ENCODE assay signal across 8 cellular contexts in the genomic region with DNA sequence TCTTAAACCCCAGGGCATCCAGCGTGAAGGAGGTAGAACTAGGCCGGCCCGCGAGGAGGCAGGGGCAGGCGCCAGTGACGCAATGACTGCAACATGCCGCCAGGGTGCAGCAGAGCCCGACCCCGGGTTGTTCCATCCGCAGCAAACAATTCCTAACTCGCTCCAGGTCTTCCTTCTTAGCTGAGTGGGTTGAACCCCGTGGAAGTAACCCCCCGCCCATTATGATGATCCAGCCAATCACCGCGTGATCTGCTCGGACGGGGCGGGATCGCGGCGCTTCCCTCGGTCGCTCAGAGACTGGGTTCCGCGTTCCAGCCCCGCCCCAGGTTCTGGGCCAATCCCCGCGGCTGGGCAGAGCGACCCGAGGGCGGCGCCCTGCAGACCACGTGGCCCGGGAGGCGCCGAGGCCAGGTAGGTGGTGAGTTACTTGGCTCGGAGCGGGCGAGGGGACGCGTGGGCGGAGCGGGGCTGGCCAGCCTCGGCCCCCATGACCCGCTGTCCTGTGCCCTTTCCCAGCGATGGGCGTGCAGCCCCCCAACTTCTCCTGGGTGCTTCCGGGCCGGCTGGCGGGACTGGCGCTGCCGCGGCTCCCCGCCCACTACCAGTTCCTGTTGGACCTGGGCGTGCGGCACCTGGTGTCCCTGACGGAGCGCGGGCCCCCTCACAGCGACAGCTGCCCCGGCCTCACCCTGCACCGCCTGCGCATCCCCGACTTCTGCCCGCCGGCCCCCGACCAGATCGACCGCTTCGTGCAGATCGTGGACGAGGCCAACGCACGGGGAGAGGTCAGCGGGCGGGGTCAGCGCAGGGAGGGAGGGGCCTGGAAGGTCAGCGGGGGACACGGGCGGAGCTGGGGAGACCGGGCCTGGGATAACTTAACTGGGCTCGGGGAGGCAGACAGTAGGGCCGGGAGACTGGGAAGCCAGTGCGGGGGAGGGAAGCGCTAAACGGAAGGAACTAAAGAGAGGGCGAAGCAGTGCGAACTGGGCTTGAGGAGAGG. TPM values are rescaled to one million over a fixed set of nuclear protein-coding genes. Genes with fewer than 3 reads are reported as not detected.
DNase-seq lines count a peak whose midpoint lies in the region; ATAC-seq, FAIRE-seq and TF ChIP-seq lines count a peak whose summit lies in the region.

TSS of gene DUSP23 (plus strand) at position 380 of the 1,000 bp plus-strand sequence. CDS start at position 519, 139 bp downstream.

- TF ChIP-seq POLR2A in A549 (IDR thresholded peaks at IDR 0.05; ENCODE audit: low read length) = peak; percentile 51; the same call in 1 of the 2 replicates

- peak within 1 kb of the TSS; percentile 80 to 89 for H3K27ac ChIP-seq in A549
- H3K27ac ChIP-seq in smooth muscle cell (ENCODE audit: low read depth) = no peak within 1 kb of the TSS

- peak; percentile 89 for TF ChIP-seq CTCF in A549 (IDR thresholded peaks at IDR 0.05)
- peak; percentile 90 for TF ChIP-seq CTCF in WTC11 (IDR thresholded peaks at IDR 0.05)
- peak; percentile 95 for TF ChIP-seq CTCF in cardiac fibroblast (IDR thresholded peaks at IDR 0.05; ENCODE audit: low read depth, low read length)
- TF ChIP-seq CTCF in smooth muscle cell (IDR thresholded peaks at IDR 0.05; ENCODE audit: borderline replicate concordance, insufficient read depth, poor library complexity, severe bottlenecking) = peak; percentile 89

- H3F3A ChIP-seq in smooth muscle cell (ENCODE audit: low read depth) = no peaks in the 10 kb centered on the region

- DNase-seq in A549 (ENCODE audit: low read depth in 1 of 2, low spot score in 1 of 2) = peak; percentile 97 to 98
- peak; percentile 96 for DNase-seq in NCI-H2196 (lab: John Stamatoyannopoulos, UW; ENCODE audit: unreplicated experiment)
- peak; percentile 98 for DNase-seq in WTC11 (ENCODE audit: low spot score)
- peak; percentile 99 for DNase-seq in cardiac fibroblast (ENCODE audit: low read depth in 2 of 2)
- peak; percentile 95 for DNase-seq in iPS-NIHi11 (ENCODE audit: low spot score)
- peak; percentile 81 for DNase-seq in smooth muscle cell (lab: John Stamatoyannopoulos, UW; ENCODE audit: unreplicated experiment)

- H3K4me1 ChIP-seq in A549 (peaks cover 9% of the 10 kb centered on the region; the same call in 2 of the 3 replicates), smooth muscle cell (ENCODE audit: low read depth) (no peaks in the 10 kb centered on the region)

- H3K27ac Mint-ChIP-seq in WTC11 = no peak within 1 kb of the TSS

- H3K36me3 Mint-ChIP-seq in WTC11 = peaks cover 10% of the 10 kb centered on the region

- peaks cover 12% of the 10 kb centered on the region for H3K27me3 Mint-ChIP-seq in WTC11 (ENCODE audit: low read depth)

- H3K27me3 ChIP-seq in smooth muscle cell (ENCODE audit: low read depth) = no peaks in the 10 kb centered on the region

- H3K9me3 ChIP-seq in A549 = 0 out of 3 replicates have a peak, but pooled peaks cover 3% of the 10 kb centered on the region
- no peaks in the 10 kb centered on the region for H3K9me3 ChIP-seq in smooth muscle cell (replicated peaks; ENCODE audit: low read depth)

- no peaks in the 10 kb centered on the region for H3K36me3 ChIP-seq in smooth muscle cell (ENCODE audit: low read depth)

- H3K4me3 ChIP-seq in A549 (peak within 1 kb of the TSS; percentile 64), cardiac fibroblast (replicated peaks in 1 of 2; ENCODE audit: low read depth in 2 of 2, low read length in 2 of 2) (peak within 1 kb of the TSS; percentile 68 to 73), smooth muscle cell (peak within 1 kb of the TSS; percentile 62)

- peaks cover 9% of the 10 kb centered on the region; the same call in 1 of the 2 replicates for H3K9me3 Mint-ChIP-seq in WTC11

- peak within 1 kb of the TSS; percentile 77 for H3K4me3 Mint-ChIP-seq in WTC11

- TF ChIP-seq EP300 in A549 (IDR thresholded peaks at IDR 0.05) = no peak

- peaks cover 37% of the 10 kb centered on the region for H3K4me1 Mint-ChIP-seq in WTC11

- H3K79me2 ChIP-seq in smooth muscle cell (ENCODE audit: low read depth) = no peaks in the 10 kb centered on the region

- peak; percentile 96 to 99 for ATAC-seq in A549
- ATAC-seq in GM18861 (IDR thresholded peaks at IDR 0.05; ENCODE audit: unreplicated experiment) = peak; percentile 95
- ATAC-seq in HG03097 (IDR thresholded peaks at IDR 0.05; ENCODE audit: low FRiP score, unreplicated experiment) = peak; percentile 97
- peak; percentile 94 for ATAC-seq in WTC11

- FAIRE-seq in A549 (lab: Jason Lieb, UNC) = peak; percentile 87

- H3K9ac ChIP-seq in smooth muscle cell (ENCODE audit: low read depth) = no peak within 1 kb of the TSS

- POLR2A ChIA-PET in A549 (lab: Yijun Ruan, JAX) (interaction anchor here (0.6 to 1.5 kb wide), 2 partner anchors 101 to 227 kb away, joined by 3 read pairs; no protein-coding TSS in a partner anchor), WTC11 (lab: Charles Lee) (no interaction called here)

- CTCF ChIA-PET in A549 (lab: Yijun Ruan, JAX) = interaction anchor here (0.6 to 7.3 kb wide), 22 partner anchors 8 to 629 kb away, joined by 3 to 142 read pairs (median 4); no protein-coding TSS in a partner anchor
- CTCF ChIA-PET in WTC11 (lab: Charles Lee) = interaction anchor here (0.6 to 2.7 kb wide), 29 partner anchors 9 to 655 kb away, joined by 3 to 51 read pairs (median 4); partner anchors contain the start of genes FCRL6 and PIGM

- peak; percentile 83 to 90 for TF ChIP-seq RAD21 in A549 (conservative IDR thresholded peaks at IDR 0.05 in 1 of 2, IDR thresholded peaks at IDR 0.05 in 1 of 2)

- peak within 1 kb of the TSS; percentile 80 for H2AFZ ChIP-seq in smooth muscle cell (ENCODE audit: low read depth)

- H3K4me2 ChIP-seq in A549 (peak within 1 kb of the TSS; percentile 87), smooth muscle cell (peak within 1 kb of the TSS; percentile 90)

- 20% methylated on average over 15 of the region's 88 CpGs for WGBS in A549 (ENCODE audit: missing lambda C conversion rate)
- 10% methylated on average over 80 of the region's 88 CpGs for WGBS in smooth muscle cell (ENCODE audit: low lambda C conversion rate)

- no peaks in the 10 kb centered on the region for H4K20me1 ChIP-seq in smooth muscle cell (ENCODE audit: low read depth)

TF ChIP-seq in A549, 52 proteins besides CTCF, POLR2A, EP300 and RAD21 (continues in another document):
- TF ChIP-seq ZFP36 (IDR thresholded peaks at IDR 0.05; ENCODE audit: borderline replicate concordance, partially characterized antibody) (no peak), GATA3 (IDR thresholded peaks at IDR 0.05; ENCODE audit: borderline replicate concordance) (no peak; the same call in 1 of the 2 replicates), EHF (CRISPR knock-in tag; IDR thresholded peaks at IDR 0.05) (no peak), HDAC2 (IDR thresholded peaks at IDR 0.05) (no peak), RCOR1 (IDR thresholded peaks at IDR 0.05; ENCODE audit: low read depth, low read length) (no peak), JUN (IDR thresholded peaks at IDR 0.05) (peak; percentile 16 to 71; a peak in 3 of 5 replicates), FOSB (CRISPR knock-in tag; IDR thresholded peaks at IDR 0.05) (no peak), EHMT2 (IDR thresholded peaks at IDR 0.05; ENCODE audit: low read depth) (no peak), ZC3H11A (IDR thresholded peaks at IDR 0.05) (no peak), CBX8 (IDR thresholded peaks at IDR 0.05) (no peak), MYC (IDR thresholded peaks at IDR 0.05; ENCODE audit: borderline replicate concordance, low read length) (0 out of 2 replicates have a peak, but pooled peaks have one; percentile 53), RARB (CRISPR knock-in tag; IDR thresholded peaks at IDR 0.05) (no peak), ZNF302 (CRISPR knock-in tag; IDR thresholded peaks at IDR 0.05) (no peak)

TF ChIP-seq in WTC11, 78 proteins besides CTCF, POLR2A, EP300 and RAD21 (continues in another document):
- TF ChIP-seq NFE2L1 (CRISPR knock-in tag; IDR thresholded peaks at IDR 0.05) (peak; percentile 30; the same call in 1 of the 2 replicates), TCF7 (CRISPR knock-in tag; IDR thresholded peaks at IDR 0.05; ENCODE audit: low read depth) (no peak), ZNF232 (CRISPR knock-in tag; IDR thresholded peaks at IDR 0.05) (peak; percentile 46; the same call in 1 of the 2 replicates), KAT7 (CRISPR knock-in tag; IDR thresholded peaks at IDR 0.05; ENCODE audit: borderline replicate concordance) (0 out of 2 replicates have a peak, but pooled peaks have one; percentile 67), ZSCAN18 (CRISPR knock-in tag; IDR thresholded peaks at IDR 0.05) (no peak), PRRX2 (CRISPR knock-in tag; IDR thresholded peaks at IDR 0.05) (no peak), E2F5 (CRISPR knock-in tag; IDR thresholded peaks at IDR 0.05) (peak; percentile 56; the same call in 1 of the 2 replicates), ZNF396 (CRISPR knock-in tag; IDR thresholded peaks at IDR 0.05; ENCODE audit: borderline replicate concordance) (no peak), SMAD3 (CRISPR knock-in tag; IDR thresholded peaks at IDR 0.05; ENCODE audit: borderline replicate concordance) (peak; percentile 93), SP1 (CRISPR knock-in tag; conservative IDR thresholded peaks at IDR 0.05) (peak; percentile 95)

RNA-seq across cellular contexts. Expression of gene DUSP23, which starts in this region (rescaled TPM):
- polyA plus RNA-seq in A549 (2011; rRNA removed) (32.3 and 35.2 TPM in 2 replicates), A549 (2017; fragmentation: RNase III; extraction: RNeasy Plus Mini Kit Qiagen cat#74134 plus additional on column Dnase treatment) (56.7 to 60.1 TPM (median 57.0 TPM) in 3 replicates), smooth muscle cell (41.4 and 47.4 TPM in 2 replicates)
- 101 and 116 TPM in 2 replicates for polyA plus RNA-seq in A549 (2012; cell fraction: cytosol; rRNA removed)
- polyA plus RNA-seq in A549 (2012; cell fraction: nucleus; rRNA removed) = 57.3 and 78.1 TPM in 2 replicates
- polyA minus RNA-seq in A549 (2011; rRNA and poly(A)+ RNA removed) = 10.8 and 11.5 TPM in 2 replicates
- total RNA-seq in WTC11 (2021) (35.2 to 52.1 TPM (median 47.5 TPM) in 3 replicates), smooth muscle cell (11.4 and 32.9 TPM in 2 replicates)

Comparison
In these comparisons a context has a peak if more than half of its experiments do, and no peak if none do; other contexts are left out.
1. Of the 8 proteins assayed by ChIP-seq in both WTC11 and A549: peak only in WTC11: ESRRA, HMGXB4, NR3C1 and TP53; only in A549: none; in both: CTCF, JUN, MAX and USF2; in neither: 0.